22 cellular contexts compared by ENCODE assay signal in genomic region chr6:142233945-142234682, GRCh38.
A peak's percentile ranks its signal among the peaks of the same experiment; 100 is the strongest.
DNase-seq lines count a peak whose midpoint lies in the region; ATAC-seq, FAIRE-seq and TF ChIP-seq lines count a peak whose summit lies in the region.
"Had no signal": no experiment of that assay in that cellular context is flagged by ENCODE, and none has a peak within 500 bp of the region (broad histone marks: within the 10 kb centered on the region; RNA-seq: fewer than 3 reads in every experiment).

No MANE protein-coding gene starts in this region.

- H3K4me1 Mint-ChIP-seq in astrocyte (ENCODE audit: low read depth, unreplicated experiment) (peaks cover 2% of the 10 kb centered on the region), endodermal cell (peaks cover 1% of the 10 kb centered on the region)

- dilution Hi-C loops in IMR-90 (cut with HindIII; ENCODE audit: low sequenced_read_pairs, unreplicated experiment): no loop called here

- no peak overlapping the region for H4K91ac ChIP-seq in IMR-90 (ENCODE audit: insufficient read depth, low read depth, low read length)

- no peak overlapping the region for H2BK5ac ChIP-seq in IMR-90 (ENCODE audit: low read depth, low read length, poor library complexity, severe bottlenecking)

- H3K27ac ChIP-seq in IMR-90 (ENCODE audit: insufficient read depth, low read length) (no peak overlapping the region), Panc1 (ENCODE audit: low read length) (peak overlapping the region; percentile 58; the same call in 1 of the 2 replicates), astrocyte (ENCODE audit: low read depth, low read length) (no peak overlapping the region), endodermal cell (ENCODE audit: low read depth, low read length) (no peak overlapping the region)
- H3K27ac ChIP-seq: A549; BLaER1 treated with 17β-estradiol and CSF1 and Interleukin-3, amounts not matched to agents 10 nM and 100 nM; C4-2B had no signal

- no peaks in the 10 kb centered on the region for H3K79me1 ChIP-seq in IMR-90 (ENCODE audit: low read depth in 1 of 2, low read length in 2 of 2)

- H3K4me1 ChIP-seq in IMR-90 (ENCODE audit: control insufficient read depth, insufficient read depth, low read length): no peaks in the 10 kb centered on the region
- H3K4me1 ChIP-seq in Panc1 (ENCODE audit: control insufficient read depth, insufficient read depth, low read length): peaks cover 19% of the 10 kb centered on the region
- H3K4me1 ChIP-seq in astrocyte (ENCODE audit: insufficient read depth, low read length): no peaks in the 10 kb centered on the region
- no peaks in the 10 kb centered on the region for H3K4me1 ChIP-seq in endodermal cell (ENCODE audit: control insufficient read depth, insufficient read depth, low read length)
- H3K4me1 ChIP-seq: A549; BLaER1 treated with 17β-estradiol and CSF1 and Interleukin-3, amounts not matched to agents 10 nM and 100 nM; Caco-2 had no signal

- no peak overlapping the region for H2BK20ac ChIP-seq in IMR-90 (ENCODE audit: low read depth, low read length)

- DNase-seq in IMR-90 (no peak), Panc1 (ENCODE audit: low read depth, low spot score) (no peak), astrocyte (ENCODE audit: low read depth) (no peak), A172 (ENCODE audit: low spot score) (no peak), endodermal cell (no peak), NCI-H1694 (lab: John Stamatoyannopoulos, UW) (no peak)
- DNase-seq: 8988T; AML-193; Caco-2; Calu3; CD4-positive, alpha-beta T cell; CD8-positive, alpha-beta T cell; DMS79 treated with DMSO at 0.1 percent for 48 hours; GF-D8 had no signal

- no peak overlapping the region for H3K56ac ChIP-seq in IMR-90 (ENCODE audit: extremely low read depth, insufficient read depth, low read length)

- H4K20me1 ChIP-seq in IMR-90 (ENCODE audit: insufficient read depth, low read length) (no peaks in the 10 kb centered on the region), astrocyte (ENCODE audit: insufficient read depth, low read length) (no peaks in the 10 kb centered on the region)
- H4K20me1 ChIP-seq: BLaER1 treated with 17β-estradiol and CSF1 and Interleukin-3, amounts not matched to agents 10 nM and 100 nM had no signal

- H3K27me3 ChIP-seq in IMR-90 (ENCODE audit: control insufficient read depth, insufficient read depth, low read length): no peaks in the 10 kb centered on the region
- H3K27me3 ChIP-seq in Panc1 (ENCODE audit: control insufficient read depth, insufficient read depth, low read length): no peaks in the 10 kb centered on the region
- no peaks in the 10 kb centered on the region for H3K27me3 ChIP-seq in astrocyte (ENCODE audit: insufficient read depth, low read length)
- H3K27me3 ChIP-seq in endodermal cell (ENCODE audit: control insufficient read depth, insufficient read depth, low read length, poor library complexity, severe bottlenecking): no peaks in the 10 kb centered on the region
- H3K27me3 ChIP-seq: BLaER1 treated with 17β-estradiol and CSF1 and Interleukin-3, amounts not matched to agents 10 nM and 100 nM had no signal

- H3K9ac ChIP-seq in IMR-90 (ENCODE audit: low read depth, low read length): no peak overlapping the region
- no peak overlapping the region for H3K9ac ChIP-seq in astrocyte (ENCODE audit: low read length)
- H3K9ac ChIP-seq in endodermal cell (ENCODE audit: extremely low read depth, low read length, poor library complexity, severe bottlenecking): no peak overlapping the region
- H3K9ac ChIP-seq: BLaER1 treated with 17β-estradiol and CSF1 and Interleukin-3, amounts not matched to agents 10 nM and 100 nM had no signal

- H2BK120ac ChIP-seq in IMR-90 (ENCODE audit: low read depth, low read length): no peak overlapping the region

- no peak for ATAC-seq in IMR-90 (ENCODE audit: low read depth)
- no peak for ATAC-seq in Panc1
- ATAC-seq: A549; CD8-positive, alpha-beta T cell had no signal

- CTCF ChIA-PET in IMR-90 (lab: Yijun Ruan, JAX) (no interaction called here), Panc1 (lab: Charles Lee) (no interaction called here)

- H2AK9ac ChIP-seq in IMR-90 (replicated peaks; ENCODE audit: low read depth, low read length, poor library complexity): no peak overlapping the region

- H3K79me2 ChIP-seq in astrocyte (ENCODE audit: insufficient read depth, low read length): no peaks in the 10 kb centered on the region

- H4K8ac ChIP-seq in IMR-90 (ENCODE audit: low read depth in 2 of 2, low read length in 2 of 2): no peak overlapping the region

- TF ChIP-seq CTCF in IMR-90 (conservative IDR thresholded peaks at IDR 0.05; ENCODE audit: low read depth, low read length) (no peak), Panc1 (IDR thresholded peaks at IDR 0.05) (no peak), astrocyte (IDR thresholded peaks at IDR 0.05; ENCODE audit: insufficient read depth, low read depth, low read length) (no peak), endodermal cell (conservative IDR thresholded peaks at IDR 0.05) (no peak)

- no peak overlapping the region for H2BK15ac ChIP-seq in IMR-90 (ENCODE audit: low read depth, low read length)

- no peak overlapping the region for H4K5ac ChIP-seq in IMR-90 (ENCODE audit: low read depth, low read length)

- intact Hi-C loops in IMR-90 (cut with micrococcal nuclease) (no loop called here), Panc1 (cut with micrococcal nuclease; ENCODE audit: unreplicated experiment) (no loop called here)

- H3K36me3 Mint-ChIP-seq in astrocyte (ENCODE audit: low read depth, unreplicated experiment) (no peaks in the 10 kb centered on the region), endodermal cell (ENCODE audit: low read depth) (no peaks in the 10 kb centered on the region)
- H3K36me3 Mint-ChIP-seq: CD8-positive, alpha-beta T cell had no signal

- H3K9me3 ChIP-seq in IMR-90 (ENCODE audit: control insufficient read depth, insufficient read depth, low read length) (no peaks in the 10 kb centered on the region), Panc1 (ENCODE audit: control insufficient read depth, insufficient read depth, low read depth, low read length) (no peaks in the 10 kb centered on the region), astrocyte (ENCODE audit: insufficient read depth, low read depth, low read length) (no peaks in the 10 kb centered on the region), endodermal cell (ENCODE audit: control insufficient read depth, low read length) (no peaks in the 10 kb centered on the region)
- H3K9me3 ChIP-seq: A549 had no signal

- TF ChIP-seq RAD21 in IMR-90 (IDR thresholded peaks at IDR 0.05; ENCODE audit: low read length): no peak

- no peak overlapping the region for H2AFZ ChIP-seq in IMR-90 (replicated peaks; ENCODE audit: low read length, poor library complexity)
- no peak overlapping the region for H2AFZ ChIP-seq in astrocyte (ENCODE audit: low read depth, low read length)

- H3K27ac Mint-ChIP-seq in astrocyte (ENCODE audit: unreplicated experiment) (no peak overlapping the region), endodermal cell (no peak overlapping the region)
- H3K27ac Mint-ChIP-seq: B cell; CD4-positive, alpha-beta T cell had no signal

- H3K27me3 Mint-ChIP-seq in astrocyte (ENCODE audit: low read depth, unreplicated experiment) (no peaks in the 10 kb centered on the region), endodermal cell (ENCODE audit: insufficient read depth) (no peaks in the 10 kb centered on the region)

- H3K4me3 ChIP-seq in IMR-90 (ENCODE audit: insufficient read depth, low read depth, low read length): no peak overlapping the region
- no peak overlapping the region for H3K4me3 ChIP-seq in Panc1 (ENCODE audit: low read depth in 2 of 2, low read length in 2 of 2)
- no peak overlapping the region for H3K4me3 ChIP-seq in astrocyte (ENCODE audit: insufficient read depth, low read depth, low read length)
- no peak overlapping the region for H3K4me3 ChIP-seq in endodermal cell (ENCODE audit: low read length)
- H3K4me3 ChIP-seq: A549; BLaER1 treated with 17β-estradiol and CSF1 and Interleukin-3, amounts not matched to agents 10 nM and 100 nM had no signal

- H3K9me3 Mint-ChIP-seq in astrocyte (ENCODE audit: unreplicated experiment): peaks cover 11% of the 10 kb centered on the region
- H3K9me3 Mint-ChIP-seq in endodermal cell: no peaks in the 10 kb centered on the region
- H3K9me3 Mint-ChIP-seq: CD4-positive, alpha-beta T cell had no signal

- no peak overlapping the region for H3K18ac ChIP-seq in IMR-90 (ENCODE audit: low read depth, low read length)

- no peaks in the 10 kb centered on the region for H3K36me3 ChIP-seq in IMR-90 (ENCODE audit: control insufficient read depth, insufficient read depth, low read length)
- H3K36me3 ChIP-seq in Panc1 (ENCODE audit: control insufficient read depth, insufficient read depth, low read length): no peaks in the 10 kb centered on the region
- no peaks in the 10 kb centered on the region for H3K36me3 ChIP-seq in astrocyte (ENCODE audit: insufficient read depth, low read length)
- H3K36me3 ChIP-seq in endodermal cell (ENCODE audit: control insufficient read depth, insufficient read depth, low read length): no peaks in the 10 kb centered on the region
- H3K36me3 ChIP-seq: BLaER1 treated with 17β-estradiol and CSF1 and Interleukin-3, amounts not matched to agents 10 nM and 100 nM had no signal

- BruUV-seq in IMR-90 (replicated peaks; lab: Mats Ljungman, UMichigan) (no TSS peak), Panc1 (replicated peaks; lab: Mats Ljungman, UMichigan) (no TSS peak)

- no peak overlapping the region for H2AK5ac ChIP-seq in IMR-90 (ENCODE audit: low read depth, low read length)

- H3K4me2 ChIP-seq in IMR-90 (ENCODE audit: low read depth, low read length): no peak overlapping the region
- H3K4me2 ChIP-seq in astrocyte (ENCODE audit: low read length): no peak overlapping the region
- H3K4me2 ChIP-seq: A549; BLaER1 treated with 17β-estradiol and CSF1 and Interleukin-3, amounts not matched to agents 10 nM and 100 nM had no signal

- H3K4me3 Mint-ChIP-seq in astrocyte (ENCODE audit: unreplicated experiment) (no peak overlapping the region), endodermal cell (no peak overlapping the region)
- H3K4me3 Mint-ChIP-seq: B cell; CD4-positive, alpha-beta T cell; CD8-positive, alpha-beta T cell had no signal

- WGBS in IMR-90 (ENCODE audit: extremely low coverage in 2 of 2, insufficient read length in 1 of 2), 2 experiments: 80% methylated on average over 4 of the region's 8 CpGs; no CpG with 5 or more reads in 1 of the 2 experiments
- 91 to 92% methylated on average over 3 to 7 of the region's 8 CpGs for WGBS in endodermal cell (ENCODE audit: insufficient coverage in 1 of 2, insufficient read length in 1 of 2), 2 experiments

- no peaks in the 10 kb centered on the region for H3K9me1 ChIP-seq in IMR-90 (ENCODE audit: insufficient read depth, low read length)

- in situ Hi-C loops in IMR-90 (cut with MboI; ENCODE audit: low sequenced_read_pairs): no loop called here
- in situ Hi-C loops in Panc1 (cut with HindIII; ENCODE audit: low pct_unique_long_range_greater_than_20kb, low sequenced_read_pairs): no loop called here

- no peak overlapping the region for H3K23ac ChIP-seq in IMR-90 (ENCODE audit: low read depth, low read length)

- no peak for TF ChIP-seq POLR2A in IMR-90 (IDR thresholded peaks at IDR 0.05; ENCODE audit: low read depth, low read length)

- no peak overlapping the region for H3K4ac ChIP-seq in IMR-90 (ENCODE audit: low read depth, low read length)

- FAIRE-seq in astrocyte (lab: Jason Lieb, UNC): peak; percentile 41
- FAIRE-seq: A549, D721Med, G401.6, GM12891, GM19239 had no signal

- POLR2A ChIA-PET in IMR-90 (lab: Charles Lee; ENCODE audit: unreplicated experiment): no interaction called here
- POLR2A ChIA-PET in Panc1 (lab: Charles Lee): no interaction called here

- H3K14ac ChIP-seq in IMR-90 (replicated peaks; ENCODE audit: low read depth, low read length): no peak overlapping the region
